Comparison of ENCODE assay signal across 14 cellular contexts in the genomic region with DNA sequence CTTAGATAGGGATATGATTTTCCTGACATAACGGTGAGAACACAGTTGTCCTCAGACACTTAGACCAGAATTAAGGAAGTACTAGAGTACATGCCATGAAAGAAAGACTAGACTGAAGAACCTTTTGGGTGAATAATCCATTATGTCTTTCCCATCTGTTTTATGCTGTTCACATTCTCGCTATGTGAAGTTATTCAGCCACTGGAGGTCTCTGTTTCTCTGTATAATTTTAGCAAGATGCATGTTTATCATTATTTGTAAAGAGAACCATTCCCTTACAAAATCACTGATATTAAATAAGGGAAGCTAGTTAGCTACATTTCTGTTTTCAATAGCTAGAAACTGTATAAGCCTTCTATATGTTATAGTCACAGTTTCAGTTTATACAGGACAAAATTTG.
DNase-seq lines count a peak whose midpoint lies in the region; ATAC-seq and TF ChIP-seq lines count a peak whose summit lies in the region.
"Had no signal": no experiment of that assay in that cellular context is flagged by ENCODE, and none has a peak within 500 bp of the region (broad histone marks: within the 10 kb centered on the region; RNA-seq: fewer than 3 reads in every experiment).

No MANE protein-coding gene starts in this region.

- dilution Hi-C loops in IMR-90 (cut with HindIII; ENCODE audit: low sequenced_read_pairs, unreplicated experiment): no loop called here

- TF ChIP-seq CTCF in AG10803 (conservative IDR thresholded peaks at IDR 0.05; ENCODE audit: low read length): peak; percentile 63
- TF ChIP-seq CTCF in IMR-90 (conservative IDR thresholded peaks at IDR 0.05; ENCODE audit: low read depth, low read length): peak; percentile 68
- peak; percentile 5 for TF ChIP-seq CTCF in astrocyte of the spinal cord (IDR thresholded peaks at IDR 0.05; ENCODE audit: low read depth, low read length)
- TF ChIP-seq CTCF in ovary (IDR thresholded peaks at IDR 0.05): peak in 1 of 3 donors; percentile 13

- H3K18ac ChIP-seq in IMR-90 (ENCODE audit: low read depth, low read length): peak overlapping the region; percentile 98

- no peak overlapping the region for H3K4me2 ChIP-seq in IMR-90 (ENCODE audit: low read depth, low read length)

- H3K9ac ChIP-seq in IMR-90 (ENCODE audit: low read depth, low read length): no peak overlapping the region

- peak overlapping the region; percentile 49; the same call in 1 of the 2 replicates for H3K4ac ChIP-seq in IMR-90 (ENCODE audit: low read depth, low read length)

- intact Hi-C loops in IMR-90 (cut with micrococcal nuclease): loop anchor here (1.0 to 10.0 kb wide), 7 partner anchors 194 to 904 kb away; no protein-coding TSS in a partner anchor
- intact Hi-C loops in ovary (cut with DNase I): loop anchor here in 1 of 4 donors (5.0 kb wide), 1 partner anchor 1119 kb away; a partner anchor contains a TSS

- BruUV-seq in IMR-90 (replicated peaks; lab: Mats Ljungman, UMichigan): no TSS peak

- CTCF ChIA-PET in IMR-90 (lab: Yijun Ruan, JAX): interaction anchor here (0.6 to 2.2 kb wide), 8 partner anchors 102 to 1121 kb away, joined by 3 to 9 read pairs (median 4); a partner anchor contains a TSS

- no peak overlapping the region for H2AK9ac ChIP-seq in IMR-90 (replicated peaks; ENCODE audit: low read depth, low read length, poor library complexity)

- TF ChIP-seq POLR2A in IMR-90 (IDR thresholded peaks at IDR 0.05; ENCODE audit: low read depth, low read length) (no peak), ovary (IDR thresholded peaks at IDR 0.05) (no peak)

- in situ Hi-C loops in IMR-90 (cut with MboI; ENCODE audit: low sequenced_read_pairs): loop anchor here (5.0 to 10.0 kb wide), 3 partner anchors 317 to 1124 kb away; no protein-coding TSS in a partner anchor
- in situ Hi-C loops in astrocyte of the spinal cord (cut with HindIII; ENCODE audit: low sequenced_read_pairs): no loop called here

- H3K4me1 ChIP-seq in IMR-90 (ENCODE audit: control insufficient read depth, insufficient read depth, low read length): peaks cover 4% of the 10 kb centered on the region; the same call in 1 of the 2 replicates
- no peaks in the 10 kb centered on the region for H3K4me1 ChIP-seq in ovary (ENCODE audit: insufficient read depth)

- no peak overlapping the region for H2AFZ ChIP-seq in IMR-90 (replicated peaks; ENCODE audit: low read length, poor library complexity)

- H4K20me1 ChIP-seq in IMR-90 (ENCODE audit: insufficient read depth, low read length): no peaks in the 10 kb centered on the region

- no peak overlapping the region for H3K4me3 ChIP-seq in AG10803 (ENCODE audit: low read length)
- no peak overlapping the region for H3K4me3 ChIP-seq in IMR-90 (ENCODE audit: insufficient read depth, low read depth, low read length)
- H3K4me3 ChIP-seq in astrocyte of the spinal cord (ENCODE audit: low read depth, low read length): no peak overlapping the region
- H3K4me3 ChIP-seq in ovary: no peak overlapping the region
- H3K4me3 ChIP-seq: esophagus squamous epithelium had no signal

- H2BK5ac ChIP-seq in IMR-90 (ENCODE audit: low read depth, low read length, poor library complexity, severe bottlenecking): peak overlapping the region; percentile 46

- no peaks in the 10 kb centered on the region; a peak in 1 of 4 replicates for H3K79me1 ChIP-seq in IMR-90 (ENCODE audit: low read depth in 1 of 2, low read length in 2 of 2)

- peak overlapping the region; percentile 62; the same call in 1 of the 2 replicates for H2BK120ac ChIP-seq in IMR-90 (ENCODE audit: low read depth, low read length)

- H3K23ac ChIP-seq in IMR-90 (ENCODE audit: low read depth, low read length): no peak overlapping the region

- H4K8ac ChIP-seq in IMR-90 (ENCODE audit: low read depth in 2 of 2, low read length in 2 of 2): peak overlapping the region in 1 of 2 experiments; percentile 52; a peak in 2 of 4 replicates

- no peak overlapping the region for H2AK5ac ChIP-seq in IMR-90 (ENCODE audit: low read depth, low read length)

- H3K27me3 ChIP-seq in IMR-90 (ENCODE audit: control insufficient read depth, insufficient read depth, low read length): no peaks in the 10 kb centered on the region
- no peaks in the 10 kb centered on the region for H3K27me3 ChIP-seq in ovary
- H3K27me3 ChIP-seq: esophagus squamous epithelium had no signal

- no peak overlapping the region for H3K27ac ChIP-seq in IMR-90 (ENCODE audit: insufficient read depth, low read length)
- H3K27ac ChIP-seq in ovary: no peak overlapping the region
- H3K27ac ChIP-seq: esophagus squamous epithelium had no signal

- H3K36me3 ChIP-seq in IMR-90 (ENCODE audit: control insufficient read depth, insufficient read depth, low read length) (no peaks in the 10 kb centered on the region), ovary (no peaks in the 10 kb centered on the region)
- H3K36me3 ChIP-seq: esophagus squamous epithelium had no signal

- peak overlapping the region; percentile 72; the same call in 1 of the 3 replicates for H2BK15ac ChIP-seq in IMR-90 (ENCODE audit: low read depth, low read length)

- H3K56ac ChIP-seq in IMR-90 (ENCODE audit: extremely low read depth, insufficient read depth, low read length): no peak overlapping the region

- no CpG with 5 or more reads among the region's 2 CpGs for WGBS in IMR-90 (ENCODE audit: extremely low coverage in 2 of 2, insufficient read length in 1 of 2), 2 experiments
- WGBS in ovary, 3 donors: 36 to 43% (median 38%) methylated on average over 2 of the region's 2 CpGs

- no peak for TF ChIP-seq EP300 in ovary (IDR thresholded peaks at IDR 0.05)

- peak overlapping the region; percentile 85 for H4K5ac ChIP-seq in IMR-90 (ENCODE audit: low read depth, low read length)

- no peak overlapping the region for H4K91ac ChIP-seq in IMR-90 (ENCODE audit: insufficient read depth, low read depth, low read length)

- TF ChIP-seq RAD21 in IMR-90 (IDR thresholded peaks at IDR 0.05; ENCODE audit: low read length): peak; percentile 66

- peak overlapping the region; percentile 58; the same call in 1 of the 2 replicates for H2BK20ac ChIP-seq in IMR-90 (ENCODE audit: low read depth, low read length)

- POLR2A ChIA-PET in IMR-90 (lab: Charles Lee; ENCODE audit: unreplicated experiment): interaction anchor here (0.7 kb wide), 1 partner anchor 82 kb away, joined by 3 read pairs; no protein-coding TSS in a partner anchor

- no peaks in the 10 kb centered on the region for H3K9me3 ChIP-seq in IMR-90 (ENCODE audit: control insufficient read depth, insufficient read depth, low read length)
- H3K9me3 ChIP-seq in ovary: no peaks in the 10 kb centered on the region
- H3K9me3 ChIP-seq: esophagus squamous epithelium had no signal

- no peaks in the 10 kb centered on the region; the same call in 1 of the 2 replicates for H3K9me1 ChIP-seq in IMR-90 (ENCODE audit: insufficient read depth, low read length)

- ATAC-seq in IMR-90 (ENCODE audit: low read depth) (peak; percentile 81), GM18511 (IDR thresholded peaks at IDR 0.05; ENCODE audit: unreplicated experiment) (no peak), GM21619 (IDR thresholded peaks at IDR 0.05; ENCODE audit: unreplicated experiment) (no peak), HG03442 (IDR thresholded peaks at IDR 0.05; ENCODE audit: unreplicated experiment) (no peak)

- H3K14ac ChIP-seq in IMR-90 (replicated peaks; ENCODE audit: low read depth, low read length): no peak overlapping the region

- DNase-seq in AG10803 (ENCODE audit: low read depth) (peak; percentile 74), IMR-90 (peak; percentile 77), astrocyte of the spinal cord (ENCODE audit: low read depth, low spot score) (peak; percentile 31), left kidney (ENCODE audit: low read depth, low spot score) (peak; percentile 32), ovary (no peak)
- DNase-seq: activated naive CD4-positive, alpha-beta T cell treated with Interleukin-2 at 50 U/mL for 16 hours; cerebellar nuclear complex; esophagus squamous epithelium; kidney; naive B cell; NCI-H1092 had no signal

TF ChIP-seq in IMR-90, 13 proteins besides CTCF, POLR2A, EP300 and RAD21:
- TF ChIP-seq SMC3 (IDR thresholded peaks at IDR 0.05; ENCODE audit: low read depth, low read length) (peak; percentile 65), MAZ (IDR thresholded peaks at IDR 0.05; ENCODE audit: borderline replicate concordance, low read depth, low read length) (no peak), FOS (IDR thresholded peaks at IDR 0.05; ENCODE audit: low read depth, low read length) (no peak)
- TF ChIP-seq, protein P1, sequence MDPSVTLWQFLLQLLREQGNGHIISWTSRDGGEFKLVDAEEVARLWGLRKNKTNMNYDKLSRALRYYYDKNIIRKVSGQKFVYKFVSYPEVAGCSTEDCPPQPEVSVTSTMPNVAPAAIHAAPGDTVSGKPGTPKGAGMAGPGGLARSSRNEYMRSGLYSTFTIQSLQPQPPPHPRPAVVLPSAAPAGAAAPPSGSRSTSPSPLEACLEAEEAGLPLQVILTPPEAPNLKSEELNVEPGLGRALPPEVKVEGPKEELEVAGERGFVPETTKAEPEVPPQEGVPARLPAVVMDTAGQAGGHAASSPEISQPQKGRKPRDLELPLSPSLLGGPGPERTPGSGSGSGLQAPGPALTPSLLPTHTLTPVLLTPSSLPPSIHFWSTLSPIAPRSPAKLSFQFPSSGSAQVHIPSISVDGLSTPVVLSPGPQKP (IDR thresholded peaks at IDR 0.05; ENCODE audit: borderline replicate concordance, low read depth, low read length): no peak
TF ChIP-seq in IMR-90: peak in this region for 1.

Comparison
In these comparisons a context has a peak if more than half of its experiments do, and no peak if none do; other contexts are left out.
1. DNase-seq: peak in AG10803 (single experiment), IMR-90 (single experiment), astrocyte of the spinal cord (single experiment) and left kidney (single experiment); none in ovary (0 of 5).